In genomic region chr5:127754259-127754658, GRCh38 we compare ENCODE assay signal across 17 cellular contexts. TPM values are rescaled to one million over a fixed set of nuclear protein-coding genes. Genes with fewer than 3 reads are reported as not detected.
A peak's percentile ranks its signal among the peaks of the same experiment; 100 is the strongest.
DNase-seq lines count a peak whose midpoint lies in the region; ATAC-seq, FAIRE-seq and TF ChIP-seq lines count a peak whose summit lies in the region.
"Had no signal": no experiment of that assay in that cellular context is flagged by ENCODE, and none has a peak within 500 bp of the region (broad histone marks: within the 10 kb centered on the region; RNA-seq: fewer than 3 reads in every experiment).

No MANE protein-coding gene starts in this region.

- TF ChIP-seq POLR2A in suprapubic skin (IDR thresholded peaks at IDR 0.05) = no peak

- H3K27ac ChIP-seq in astrocyte (ENCODE audit: low read depth, low read length) (no peak overlapping the region), suprapubic skin (no peak overlapping the region)
- H3K27ac ChIP-seq: KMS-11 had no signal

- 46% methylated on average over 4 of the region's 4 CpGs for WGBS in suprapubic skin

- H2AFZ ChIP-seq in astrocyte (ENCODE audit: low read depth, low read length) = no peak overlapping the region

- H3K4me2 ChIP-seq in astrocyte (ENCODE audit: low read length) = peak overlapping the region; percentile 16
- H3K4me2 ChIP-seq: KMS-11 had no signal

- H3K27me3 ChIP-seq in astrocyte (ENCODE audit: insufficient read depth, low read length) (no peaks in the 10 kb centered on the region), suprapubic skin (no peaks in the 10 kb centered on the region)

- no peak overlapping the region for H3K9ac ChIP-seq in astrocyte (ENCODE audit: low read length)
- H3K9ac ChIP-seq: KMS-11 had no signal

- H3K4me3 ChIP-seq in astrocyte (ENCODE audit: insufficient read depth, low read depth, low read length) (no peak overlapping the region), suprapubic skin (no peak overlapping the region)

- FAIRE-seq in astrocyte (lab: Jason Lieb, UNC) = no peak
- FAIRE-seq: H54 had no signal

- H3K4me1 ChIP-seq in astrocyte (ENCODE audit: insufficient read depth, low read length) (peaks cover 11% of the 10 kb centered on the region), suprapubic skin (peaks cover 2% of the 10 kb centered on the region)

- TF ChIP-seq CTCF in astrocyte (IDR thresholded peaks at IDR 0.05; ENCODE audit: insufficient read depth, low read depth, low read length) (no peak), suprapubic skin (IDR thresholded peaks at IDR 0.05) (no peak)

- no peaks in the 10 kb centered on the region for H3K27me3 Mint-ChIP-seq in astrocyte (ENCODE audit: low read depth, unreplicated experiment)
- H3K27me3 Mint-ChIP-seq in immature natural killer cell (ENCODE audit: low read depth in 3 of 3) = no peaks in the 10 kb centered on the region

- H3K9me3 Mint-ChIP-seq in astrocyte (ENCODE audit: unreplicated experiment) (no peaks in the 10 kb centered on the region), immature natural killer cell (no peaks in the 10 kb centered on the region)

- no peak overlapping the region for H3K27ac Mint-ChIP-seq in astrocyte (ENCODE audit: unreplicated experiment)
- H3K27ac Mint-ChIP-seq in immature natural killer cell = no peak overlapping the region

- H4K20me1 ChIP-seq in astrocyte (ENCODE audit: insufficient read depth, low read length) = no peaks in the 10 kb centered on the region

- H3K36me3 Mint-ChIP-seq in astrocyte (ENCODE audit: low read depth, unreplicated experiment) (no peaks in the 10 kb centered on the region), immature natural killer cell (no peaks in the 10 kb centered on the region)

- no peak for ATAC-seq in GM18511 (IDR thresholded peaks at IDR 0.05; ENCODE audit: unreplicated experiment)

- H3K79me2 ChIP-seq in astrocyte (ENCODE audit: insufficient read depth, low read length) = no peaks in the 10 kb centered on the region

- H3K4me1 Mint-ChIP-seq in astrocyte (ENCODE audit: low read depth, unreplicated experiment) (peaks cover 22% of the 10 kb centered on the region), immature natural killer cell (no peaks in the 10 kb centered on the region)

- TF ChIP-seq EP300 in suprapubic skin (IDR thresholded peaks at IDR 0.05) = no peak

- no peaks in the 10 kb centered on the region for H3K9me3 ChIP-seq in astrocyte (ENCODE audit: insufficient read depth, low read depth, low read length)
- no peaks in the 10 kb centered on the region for H3K9me3 ChIP-seq in suprapubic skin

- peak; percentile 22 for DNase-seq in AG08396 (ENCODE audit: low spot score)
- peak; percentile 10 for DNase-seq in LHCN-M2 (ENCODE audit: low read depth)
- DNase-seq in astrocyte (ENCODE audit: low read depth) = peak; percentile 70
- DNase-seq in left kidney (ENCODE audit: low read depth, low spot score) = peak; percentile 7
- no peak for DNase-seq in immature natural killer cell
- no peak for DNase-seq in suprapubic skin (ENCODE audit: low spot score in 2 of 2)
- DNase-seq in SHP77 treated with DMSO at 0.1 percent for 48 hours (lab: John Stamatoyannopoulos, UW) = no peak
- DNase-seq: activated CD4-positive, alpha-beta T cell treated with anti-CD3 and anti-CD28 coated beads, Interleukin-2, amount 50 U/mL, for 4 hours; activated T-cell treated with anti-CD3 and anti-CD28 coated beads, Interleukin-2, amount 50 U/mL, for 48 hours; amniotic stem cell; posterior cingulate gyrus; Right ventricle myocardium superior; T1000 had no signal

- H3K4me3 Mint-ChIP-seq in astrocyte (ENCODE audit: unreplicated experiment) (no peak overlapping the region), immature natural killer cell (no peak overlapping the region)

- H3K36me3 ChIP-seq in astrocyte (ENCODE audit: insufficient read depth, low read length) (no peaks in the 10 kb centered on the region), suprapubic skin (no peaks in the 10 kb centered on the region)

RNA-seq across cellular contexts. Expression of gene CCDC192, which starts 51.1 kb away (rescaled TPM):
- not detected in 2 replicates for total RNA-seq in LHCN-M2 (2014; rRNA removed)
- 0.19 TPM for polyA plus RNA-seq in LHCN-M2 (2012)
- total RNA-seq in astrocyte = not detected in 2 replicates
- not detected for polyA plus RNA-seq in immature natural killer cell
- total RNA-seq in suprapubic skin = 1 to 10 TPM in 2 of 4 donors, under 1 TPM in 1, not detected in 1; 0.70 to 3.1 (median 2.0) TPM
- total RNA-seq: mucosa of gallbladder, Right ventricle myocardium superior had no signal

Comparison
In these comparisons a context has a peak if more than half of its experiments do, and no peak if none do; other contexts are left out.
1. DNase-seq: peak in AG08396 (single experiment), LHCN-M2 (single experiment), astrocyte (single experiment) and left kidney (single experiment); none in immature natural killer cell (0 of 3), suprapubic skin (0 of 2) and SHP77 treated with DMSO at 0.1 percent for 48 hours (single experiment).